8 cellular contexts compared by ENCODE assay signal in genomic region chr11:86068951-86069407, GRCh38. TPM values are rescaled to one million over a fixed set of nuclear protein-coding genes. Genes with fewer than 3 reads are reported as not detected.
DNase-seq lines count a peak whose midpoint lies in the region; ATAC-seq and TF ChIP-seq lines count a peak whose summit lies in the region.

PICALM (minus strand) TSS chr11:86069084; CDS start chr11:86068780, 304 bp downstream.

- H3K4me3 ChIP-seq in NB4 (ENCODE audit: low read depth, low read length) (peak within 1 kb of the TSS; percentile 93), SK-N-MC (peak within 1 kb of the TSS; percentile 85), gastroesophageal sphincter (peak within 1 kb of the TSS; percentile 65 to 85)

- H3K27ac Mint-ChIP-seq in HFFc6 = peak within 1 kb of the TSS; percentile 100
- peak within 1 kb of the TSS; percentile 94 for H3K27ac Mint-ChIP-seq in activated naive CD4-positive, alpha-beta T cell treated with anti-CD3 and anti-CD28 coated beads, Interleukin-2, amount 10 ng/mL, durations not matched to agents 7 days and 5 days

- H3K4me1 Mint-ChIP-seq in HFFc6 (ENCODE audit: low read depth) = peaks cover 56% of the 10 kb centered on the region
- peaks cover 33% of the 10 kb centered on the region for H3K4me1 Mint-ChIP-seq in activated naive CD4-positive, alpha-beta T cell treated with anti-CD3 and anti-CD28 coated beads, Interleukin-2, amount 10 ng/mL, durations not matched to agents 7 days and 5 days

- H3K27ac ChIP-seq in SK-N-MC = peak within 1 kb of the TSS; percentile 95
- peak within 1 kb of the TSS; percentile 96 to 99 (median 98) for H3K27ac ChIP-seq in gastroesophageal sphincter

- H3K27me3 ChIP-seq in gastroesophageal sphincter = no peaks in the 10 kb centered on the region

- WGBS in gastroesophageal sphincter (ENCODE audit: low coverage in 1 of 2), 2 donors = no CpG with 5 or more reads among the region's 48 CpGs

- H3K9me3 ChIP-seq in SK-N-MC (ENCODE audit: low read depth, low read length) (no peaks in the 10 kb centered on the region), gastroesophageal sphincter (no peaks in the 10 kb centered on the region)

- no peaks in the 10 kb centered on the region for H3K36me3 ChIP-seq in SK-N-MC (ENCODE audit: insufficient read depth, low read length)
- no peaks in the 10 kb centered on the region for H3K36me3 ChIP-seq in gastroesophageal sphincter

- TF ChIP-seq POLR2A in NB4 (IDR thresholded peaks at IDR 0.05; ENCODE audit: extremely low read depth, insufficient read length) (peak; percentile 66), gastroesophageal sphincter (IDR thresholded peaks at IDR 0.05) (peak; percentile 54 to 66)

- no peaks in the 10 kb centered on the region for H3K9me3 Mint-ChIP-seq in HFFc6
- H3K9me3 Mint-ChIP-seq in activated naive CD4-positive, alpha-beta T cell treated with anti-CD3 and anti-CD28 coated beads, Interleukin-2, amount 10 ng/mL, durations not matched to agents 7 days and 5 days = no peaks in the 10 kb centered on the region

- no peak for TF ChIP-seq EP300 in gastroesophageal sphincter (IDR thresholded peaks at IDR 0.05)

- H3K27me3 Mint-ChIP-seq in HFFc6 (ENCODE audit: insufficient read depth) = no peaks in the 10 kb centered on the region
- H3K27me3 Mint-ChIP-seq in activated naive CD4-positive, alpha-beta T cell treated with anti-CD3 and anti-CD28 coated beads, Interleukin-2, amount 10 ng/mL, durations not matched to agents 7 days and 5 days = no peaks in the 10 kb centered on the region

- peaks cover 10 to 38% (median 15%) of the 10 kb centered on the region in 3 donors for H3K4me1 ChIP-seq in gastroesophageal sphincter

- ATAC-seq in gastroesophageal sphincter = peak; percentile 96

- peaks cover 24% of the 10 kb centered on the region for H3K36me3 Mint-ChIP-seq in HFFc6 (ENCODE audit: low read depth)
- peaks cover 24% of the 10 kb centered on the region for H3K36me3 Mint-ChIP-seq in activated naive CD4-positive, alpha-beta T cell treated with anti-CD3 and anti-CD28 coated beads, Interleukin-2, amount 10 ng/mL, durations not matched to agents 7 days and 5 days

- CTCF ChIA-PET in activated naive CD4-positive, alpha-beta T cell treated with anti-CD3 and anti-CD28 coated beads, Interleukin-2, amount 10 ng/mL, durations not matched to agents 7 days and 5 days (lab: Charles Lee) = interaction anchor here (1.3 to 4.8 kb wide), 5 partner anchors 23 to 150 kb away, joined by 3 to 47 read pairs (median 6); no protein-coding TSS in a partner anchor

- DNase-seq in GM04503 (ENCODE audit: low read depth) (peak; percentile 95), HFFc6 (peak; percentile 97), NB4 (ENCODE audit: low read depth) (peak; percentile 100), SK-N-MC (ENCODE audit: low read depth, low spot score) (peak; percentile 69), non-pigmented ciliary epithelial cell (ENCODE audit: low read depth) (peak; percentile 92), superior temporal gyrus (ENCODE audit: extremely low spot score) (peak; percentile 98)
- peak; percentile 98 for DNase-seq in activated naive CD4-positive, alpha-beta T cell treated with anti-CD3 and anti-CD28 coated beads, Interleukin-2, amount 10 ng/mL, durations not matched to agents 7 days and 5 days

- peak within 1 kb of the TSS; percentile 82 for H3K9ac ChIP-seq in SK-N-MC (ENCODE audit: insufficient read length)

- TF ChIP-seq CTCF in HFFc6 (IDR thresholded peaks at IDR 0.05) (no peak; the same call in 1 of the 2 replicates), NB4 (IDR thresholded peaks at IDR 0.05; ENCODE audit: low read depth, low read length) (no peak), gastroesophageal sphincter (IDR thresholded peaks at IDR 0.05) (no peak)

- H3K4me3 Mint-ChIP-seq in HFFc6 = peak within 1 kb of the TSS; percentile 97
- peak within 1 kb of the TSS; percentile 99 for H3K4me3 Mint-ChIP-seq in activated naive CD4-positive, alpha-beta T cell treated with anti-CD3 and anti-CD28 coated beads, Interleukin-2, amount 10 ng/mL, durations not matched to agents 7 days and 5 days

RNA-seq across cellular contexts. Expression of gene PICALM, which starts in this region (rescaled TPM):
- total RNA-seq in HFFc6 (2021; fragmentation: NEBNext Ultra II Directional; extraction: Animal tissue kit (Norgen Biotek cat#: 25700)) = 100 to 1,000 TPM; 193 to 267 (median 244) TPM
- total RNA-seq in gastroesophageal sphincter = 100 to 1,000 TPM; 237 to 286 (median 263) TPM

Comparison
In these comparisons a context has a peak if more than half of its experiments do, and no peak if none do; other contexts are left out.
1. Peak in every context shown above with its lines: DNase-seq, ATAC-seq, H3K4me3 ChIP-seq and H3K27ac ChIP-seq.